Comparison of ENCODE assay signal across 8 cellular contexts in genomic region chr6:148947621-148948444, GRCh38.
DNase-seq lines count a peak whose midpoint lies in the region; ATAC-seq and TF ChIP-seq lines count a peak whose summit lies in the region.

No MANE protein-coding gene starts in this region.

- H3K27me3 ChIP-seq in H7 (ENCODE audit: control insufficient read depth, insufficient read depth, low read length): no peaks in the 10 kb centered on the region
- H3K27me3 ChIP-seq in adipocyte (replicated peaks; ENCODE audit: control insufficient read depth, insufficient read depth, low read length): no peaks in the 10 kb centered on the region
- no peaks in the 10 kb centered on the region for H3K27me3 ChIP-seq in right atrium auricular region

- no peak overlapping the region for H3K9ac ChIP-seq in adipocyte (ENCODE audit: low read length)

- no peaks in the 10 kb centered on the region for H3K9me3 ChIP-seq in adipocyte (ENCODE audit: control insufficient read depth, low read length)
- H3K9me3 ChIP-seq in right atrium auricular region: no peaks in the 10 kb centered on the region

- peak; percentile 93 to 94 for TF ChIP-seq CTCF in right atrium auricular region (IDR thresholded peaks at IDR 0.05)

- peaks cover 31% of the 10 kb centered on the region for H3K4me1 ChIP-seq in adipocyte (ENCODE audit: control insufficient read depth, insufficient read depth, low read length)
- no peaks in the 10 kb centered on the region for H3K4me1 ChIP-seq in right atrium auricular region

- no peaks in the 10 kb centered on the region for H3K36me3 ChIP-seq in H7 (replicated peaks; ENCODE audit: control insufficient read depth, insufficient read depth, low read length)
- no peaks in the 10 kb centered on the region for H3K36me3 ChIP-seq in adipocyte (ENCODE audit: control insufficient read depth, insufficient read depth, low read length, severe bottlenecking)
- no peaks in the 10 kb centered on the region for H3K36me3 ChIP-seq in right atrium auricular region

- DNase-seq in DMS79 treated with DMSO at 0.1 percent for 48 hours (lab: John Stamatoyannopoulos, UW) (peak; percentile 55), H7 (peak; percentile 72), NCI-H1092 treated with DMSO at 0.1 percent for 48 hours (lab: John Stamatoyannopoulos, UW) (peak; percentile 81), SW480 (ENCODE audit: low spot score) (peak; percentile 32), adipocyte (ENCODE audit: low read depth) (peak; percentile 95), right atrium auricular region (ENCODE audit: low spot score) (peak; percentile 92), retina (peak; percentile 87)

- no peak overlapping the region for H3K4me3 ChIP-seq in H7 (ENCODE audit: insufficient read depth, low read depth, low read length)
- H3K4me3 ChIP-seq in adipocyte (ENCODE audit: low read length): no peak overlapping the region
- no peak overlapping the region for H3K4me3 ChIP-seq in right atrium auricular region

- H3K27ac ChIP-seq in right atrium auricular region: no peak overlapping the region

- no peak for ATAC-seq in GM19467 (IDR thresholded peaks at IDR 0.05; ENCODE audit: unreplicated experiment)

Comparison
In these comparisons a context has a peak if more than half of its experiments do, and no peak if none do; other contexts are left out.
1. DNase-seq: peak in every context shown above with its lines; median percentile 95 in adipocyte; 92 in right atrium auricular region; 87 in retina; 81 in NCI-H1092 treated with DMSO at 0.1 percent for 48 hours; 72 in H7; 55 in DMS79 treated with DMSO at 0.1 percent for 48 hours; 32 in SW480.